Comparison of ENCODE assay signal across 8 cellular contexts in the genomic region with DNA sequence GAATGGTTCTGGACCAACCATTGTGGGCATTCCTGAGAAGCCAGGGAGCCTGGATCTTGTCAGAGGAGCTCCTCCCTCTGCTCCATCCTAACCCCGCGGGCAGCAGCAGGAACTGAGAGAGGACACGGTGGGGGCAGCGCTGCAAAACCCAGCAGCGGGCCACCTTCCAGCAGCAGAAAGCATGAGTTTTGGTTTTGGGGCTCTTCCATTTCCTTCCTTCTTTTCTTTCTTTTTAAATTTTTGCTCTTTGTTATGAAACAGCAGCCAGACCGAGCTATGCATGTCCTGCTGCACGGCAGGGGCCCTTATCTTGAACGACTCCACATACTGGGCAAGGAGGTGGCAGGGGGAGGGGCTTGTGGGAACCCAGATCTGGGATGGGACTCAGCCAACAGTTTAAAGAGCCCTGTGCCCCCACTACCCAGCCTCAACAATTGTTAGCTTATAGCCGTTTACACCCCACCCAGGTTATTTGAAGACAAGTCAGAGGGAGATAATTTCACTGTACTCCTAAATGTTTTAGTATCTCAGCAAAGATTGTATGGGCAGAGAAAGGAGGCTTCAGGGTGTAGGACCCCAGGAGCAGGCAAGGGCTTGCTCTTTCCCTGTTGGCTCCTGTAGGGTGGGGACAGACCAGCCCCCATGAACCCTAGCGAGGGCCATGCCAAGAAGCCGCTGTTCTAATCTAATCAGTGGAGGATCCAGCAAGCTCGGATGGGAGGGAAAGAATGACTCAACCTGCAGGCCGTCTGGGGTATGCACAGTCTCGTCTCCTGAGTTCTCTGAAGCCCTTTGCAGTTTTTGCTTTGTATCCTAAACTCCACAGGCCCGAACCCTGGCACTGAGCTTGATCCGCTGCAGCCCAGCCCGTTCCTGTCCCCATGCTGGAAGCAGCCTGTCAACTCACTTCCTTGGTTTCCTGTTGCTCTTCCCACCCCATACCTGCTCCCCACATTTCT.
DNase-seq lines count a peak whose midpoint lies in the region; ATAC-seq and TF ChIP-seq lines count a peak whose summit lies in the region.

No MANE protein-coding gene starts in this region.

- ATAC-seq in GM19463 (IDR thresholded peaks at IDR 0.05; ENCODE audit: unreplicated experiment) (no peak), GM21515 (IDR thresholded peaks at IDR 0.05; ENCODE audit: unreplicated experiment) (no peak), HG02571 (IDR thresholded peaks at IDR 0.05; ENCODE audit: unreplicated experiment) (no peak)

- H3K9me3 ChIP-seq in CD8-positive, alpha-beta memory T cell (ENCODE audit: low read length): no peaks in the 10 kb centered on the region

- no peak for TF ChIP-seq CTCF in progenitor cell of endocrine pancreas (IDR thresholded peaks at IDR 0.05; ENCODE audit: unreplicated experiment)

- peak overlapping the region; percentile 21 for H3K4me3 ChIP-seq in CD8-positive, alpha-beta memory T cell (ENCODE audit: low read length)

- CTCF ChIA-PET in CD8-positive, alpha-beta memory T cell (lab: Charles Lee): interaction anchor here (1.2 to 19.9 kb wide), 7 partner anchors 9 to 42 kb away, joined by 3 to 295 read pairs (median 5); no protein-coding TSS in a partner anchor

- POLR2A ChIA-PET in CD8-positive, alpha-beta memory T cell (lab: Charles Lee): interaction anchor here (1.1 to 1.4 kb wide), 2 partner anchors 15 to 29 kb away, joined by 6 to 13 read pairs; no protein-coding TSS in a partner anchor

- no peaks in the 10 kb centered on the region for H3K27me3 ChIP-seq in CD8-positive, alpha-beta memory T cell (ENCODE audit: insufficient read depth, low read length, poor library complexity, severe bottlenecking)

- no peaks in the 10 kb centered on the region for H3K27me3 Mint-ChIP-seq in CD8-positive, alpha-beta memory T cell
- no peaks in the 10 kb centered on the region for H3K27me3 Mint-ChIP-seq in progenitor cell of endocrine pancreas

- peaks cover 98% of the 10 kb centered on the region for H3K4me1 ChIP-seq in CD8-positive, alpha-beta memory T cell (ENCODE audit: insufficient read depth, low read length)

- peak overlapping the region; percentile 44 for H3K27ac ChIP-seq in CD8-positive, alpha-beta memory T cell (ENCODE audit: low read depth, low read length)

- DNase-seq in CD8-positive, alpha-beta memory T cell: peak in 2 of 5 donors; percentile 37 to 57
- DNase-seq in Kasumi-1 (lab: John Stamatoyannopoulos, UW): peak; percentile 42 to 64
- DNase-seq in activated CD8-positive, alpha-beta memory T cell treated with anti-CD3 and anti-CD28 coated beads, Interleukin-2, amount 50 U/mL, for 48 hours: peak; percentile 75
- DNase-seq in glomerular visceral epithelial cell (ENCODE audit: extremely low spot score): peak; percentile 69
- no peak for DNase-seq in progenitor cell of endocrine pancreas (ENCODE audit: low spot score, unreplicated experiment)

- no peaks in the 10 kb centered on the region for H3K9me3 Mint-ChIP-seq in CD8-positive, alpha-beta memory T cell
- H3K9me3 Mint-ChIP-seq in progenitor cell of endocrine pancreas (ENCODE audit: low read depth): no peaks in the 10 kb centered on the region

- peaks cover 0 to 31% (median 3%) of the 10 kb centered on the region in 3 donors for H3K36me3 Mint-ChIP-seq in CD8-positive, alpha-beta memory T cell
- no peaks in the 10 kb centered on the region for H3K36me3 Mint-ChIP-seq in progenitor cell of endocrine pancreas (ENCODE audit: insufficient read depth)

- peak overlapping the region; percentile 69 to 98 (median 94) for H3K27ac Mint-ChIP-seq in CD8-positive, alpha-beta memory T cell
- H3K27ac Mint-ChIP-seq in progenitor cell of endocrine pancreas: no peak overlapping the region

- H3K4me1 Mint-ChIP-seq in CD8-positive, alpha-beta memory T cell: peaks cover 95 to 99% (median 95%) of the 10 kb centered on the region in 3 donors
- H3K4me1 Mint-ChIP-seq in progenitor cell of endocrine pancreas (ENCODE audit: low read depth): peaks cover 39% of the 10 kb centered on the region

- peak overlapping the region; percentile 51 to 84 (median 69) for H3K4me3 Mint-ChIP-seq in CD8-positive, alpha-beta memory T cell
- H3K4me3 Mint-ChIP-seq in progenitor cell of endocrine pancreas (ENCODE audit: low read depth): peak overlapping the region; percentile 5

- H3K36me3 ChIP-seq in CD8-positive, alpha-beta memory T cell (ENCODE audit: insufficient read depth, low read length): no peaks in the 10 kb centered on the region
